In genomic region chr21:41958886-41959563, GRCh38 we compare ENCODE assay signal across 17 cellular contexts. TPM values are rescaled to one million over a fixed set of nuclear protein-coding genes. Genes with fewer than 3 reads are reported as not detected.
DNase-seq lines count a peak whose midpoint lies in the region; TF ChIP-seq lines count a peak whose summit lies in the region.
"Had no signal": no experiment of that assay in that cellular context is flagged by ENCODE, and none has a peak within 500 bp of the region (broad histone marks: within the 10 kb centered on the region; RNA-seq: fewer than 3 reads in every experiment).

No MANE protein-coding gene starts in this region.

- H3K4me1 Mint-ChIP-seq in glutamatergic neuron (ENCODE audit: low read depth, unreplicated experiment): peaks cover 10% of the 10 kb centered on the region

- peak overlapping the region; percentile 54 for H3K27ac ChIP-seq in skeletal muscle tissue (ENCODE audit: low read depth, low read length)
- H3K27ac ChIP-seq: pancreas had no signal

- TF ChIP-seq CTCF in glutamatergic neuron (IDR thresholded peaks at IDR 0.05; ENCODE audit: partially characterized antibody, unreplicated experiment): no peak

- H3K27ac Mint-ChIP-seq in glutamatergic neuron (ENCODE audit: unreplicated experiment): no peak overlapping the region
- H3K27ac Mint-ChIP-seq: CD8-positive, alpha-beta T cell; memory B cell; stimulated activated naive CD8-positive, alpha-beta T cell treated with anti-CD3 and anti-CD28 coated beads, Interleukin-15, amount 100 ng/mL, for 72 hours; WTC11 had no signal

- no peak overlapping the region for H3K4me3 ChIP-seq in skeletal muscle tissue (ENCODE audit: low read length in 3 of 3)
- H3K4me3 ChIP-seq: pancreas had no signal

- no peaks in the 10 kb centered on the region for H3K36me3 Mint-ChIP-seq in glutamatergic neuron (ENCODE audit: unreplicated experiment)
- H3K36me3 Mint-ChIP-seq: CD8-positive, alpha-beta T cell; memory B cell; WTC11 had no signal

- peaks cover 8% of the 10 kb centered on the region for H3K9me3 Mint-ChIP-seq in glutamatergic neuron (ENCODE audit: unreplicated experiment)
- H3K9me3 Mint-ChIP-seq: activated T-cell treated with anti-CD3 and anti-CD28 coated beads, Interleukin-2, amount 50 U/mL, for 4 hours; CD8-positive, alpha-beta T cell; memory B cell; stimulated activated naive CD8-positive, alpha-beta T cell treated with anti-CD3 and anti-CD28 coated beads, Interleukin-15, amount 100 ng/mL, for 72 hours; WTC11 had no signal

- no peaks in the 10 kb centered on the region for H3K36me3 ChIP-seq in skeletal muscle tissue (ENCODE audit: control insufficient read depth in 3 of 3, insufficient read depth in 3 of 3, low read length in 3 of 3)
- H3K36me3 ChIP-seq: pancreas had no signal

- no peak overlapping the region for H3K4me3 Mint-ChIP-seq in glutamatergic neuron (ENCODE audit: unreplicated experiment)
- H3K4me3 Mint-ChIP-seq: activated T-cell treated with anti-CD3 and anti-CD28 coated beads, Interleukin-2, amount 50 U/mL, for 4 hours; CD8-positive, alpha-beta T cell; memory B cell; stimulated activated naive CD8-positive, alpha-beta T cell treated with anti-CD3 and anti-CD28 coated beads, Interleukin-15, amount 100 ng/mL, for 72 hours; WTC11 had no signal

- H3K9me3 ChIP-seq in skeletal muscle tissue (ENCODE audit: control insufficient read depth in 3 of 3, low read length in 3 of 3): no peaks in the 10 kb centered on the region
- H3K9me3 ChIP-seq: pancreas had no signal

- H3K27me3 Mint-ChIP-seq in glutamatergic neuron (ENCODE audit: unreplicated experiment): peaks cover 6% of the 10 kb centered on the region

- H3K27me3 ChIP-seq in skeletal muscle tissue (ENCODE audit: control insufficient read depth in 3 of 3, insufficient read depth in 3 of 3, low read length in 3 of 3): peaks cover 0 to 4% (median 3%) of the 10 kb centered on the region in 3 donors
- H3K27me3 ChIP-seq: pancreas had no signal

- DNase-seq in GOT3 (lab: John Stamatoyannopoulos, UW): peak; percentile 53
- DNase-seq in RPMI7951 (ENCODE audit: low read depth): peak; percentile 90
- peak; percentile 80 for DNase-seq in fibroblast of gingiva (ENCODE audit: low read depth)
- DNase-seq in glutamatergic neuron: no peak
- DNase-seq in NCI-H1930 (lab: John Stamatoyannopoulos, UW): no peak
- no peak for DNase-seq in kidney glomerular epithelial cell (lab: John Stamatoyannopoulos, UW)
- DNase-seq: activated T-cell treated with anti-CD3 and anti-CD28 coated beads, Interleukin-2, amount 50 U/mL, for 4 hours; CD8-positive, alpha-beta T cell; effector CD8-positive, alpha-beta T cell; NCI-H510A; SIG-M5; stimulated activated CD4-positive, alpha-beta T cell treated with anti-CD3 and anti-CD28 coated beads, Interleukin-4, amount 100 ng/mL, for 24 hours; stimulated activated naive CD8-positive, alpha-beta T cell treated with anti-CD3 and anti-CD28 coated beads, Interleukin-15, amount 100 ng/mL, for 72 hours had no signal

- H3K4me1 ChIP-seq in skeletal muscle tissue (ENCODE audit: control insufficient read depth in 3 of 3, insufficient read depth in 3 of 3, low read length in 3 of 3): peaks cover 23 to 31% (median 27%) of the 10 kb centered on the region in 3 donors

- peak overlapping the region in 1 of 3 donors; percentile 33 for H3K9ac ChIP-seq in skeletal muscle tissue (ENCODE audit: low read depth in 1 of 3, low read length in 3 of 3)

RNA-seq across cellular contexts. Expression of gene C2CD2, which starts 5.2 kb away (rescaled TPM):
- total RNA-seq in RPMI7951 (2014; rRNA removed; shearing (Covaris generic)): 18.5 and 18.8 TPM in 2 replicates
- total RNA-seq in skeletal muscle tissue: 7.3 TPM
- total RNA-seq in glutamatergic neuron (ENCODE audit: unreplicated experiment): 0.78 TPM

RNA-seq across cellular contexts. Expression of gene ZBTB21, which starts 51.1 kb away (rescaled TPM):
- 13.4 and 15.7 TPM in 2 replicates for total RNA-seq in RPMI7951 (2014; rRNA removed; shearing (Covaris generic))
- 3.7 TPM for total RNA-seq in skeletal muscle tissue
- total RNA-seq in glutamatergic neuron (ENCODE audit: unreplicated experiment): 21.2 TPM

Comparison
In these comparisons a context has a peak if more than half of its experiments do, and no peak if none do; other contexts are left out.
1. DNase-seq: peak in GOT3 (single experiment), RPMI7951 (single experiment) and fibroblast of gingiva (single experiment); none in glutamatergic neuron (single experiment), NCI-H1930 (0 of 2) and kidney glomerular epithelial cell (single experiment).